ENCODE assay signal across 7 cellular contexts in genomic region chr3:129439381-129439816, GRCh38. TPM values are rescaled to one million over a fixed set of nuclear protein-coding genes. Genes with fewer than 3 reads are reported as not detected.
A peak's percentile ranks its signal among the peaks of the same experiment; 100 is the strongest.
DNase-seq lines count a peak whose midpoint lies in the region; ATAC-seq, FAIRE-seq and TF ChIP-seq lines count a peak whose summit lies in the region.

No MANE protein-coding gene starts in this region.

- no peaks in the 10 kb centered on the region for H3K27me3 ChIP-seq in Peyer's patch
- H3K27me3 ChIP-seq in adipocyte (replicated peaks; ENCODE audit: control insufficient read depth, insufficient read depth, low read length) = no peaks in the 10 kb centered on the region
- H3K27me3 ChIP-seq in skeletal muscle satellite cell (ENCODE audit: control insufficient read depth, insufficient read depth, low read length) = no peaks in the 10 kb centered on the region

- TF ChIP-seq CTCF in Peyer's patch (IDR thresholded peaks at IDR 0.05) = no peak

- H3K9me3 ChIP-seq in Peyer's patch (no peaks in the 10 kb centered on the region), adipocyte (ENCODE audit: control insufficient read depth, low read length) (no peaks in the 10 kb centered on the region), skeletal muscle satellite cell (replicated peaks; ENCODE audit: low read length) (no peaks in the 10 kb centered on the region)

- ATAC-seq in HG03045 (IDR thresholded peaks at IDR 0.05; ENCODE audit: unreplicated experiment) = peak; percentile 20

- peak; percentile 58 for FAIRE-seq in GM18507 (lab: Jason Lieb, UNC)

- H3K4me2 ChIP-seq in skeletal muscle satellite cell (ENCODE audit: low read length) = peak overlapping the region; percentile 81

- peaks cover 0 to 31% (median 8%) of the 10 kb centered on the region in 4 donors for H3K4me1 ChIP-seq in Peyer's patch
- H3K4me1 ChIP-seq in adipocyte (ENCODE audit: control insufficient read depth, insufficient read depth, low read length) = peaks cover 77% of the 10 kb centered on the region
- peaks cover 51% of the 10 kb centered on the region for H3K4me1 ChIP-seq in skeletal muscle satellite cell (ENCODE audit: control insufficient read depth, insufficient read depth, low read length)

- peak overlapping the region; percentile 71 to 86 (median 76) for H3K4me3 ChIP-seq in Peyer's patch
- H3K4me3 ChIP-seq in adipocyte (ENCODE audit: low read length) = peak overlapping the region; percentile 95
- peak overlapping the region; percentile 94 for H3K4me3 ChIP-seq in skeletal muscle satellite cell (ENCODE audit: low read length)

- H3K36me3 ChIP-seq in Peyer's patch (peaks cover 0 to 22% (median 0%) of the 10 kb centered on the region in 3 donors), adipocyte (ENCODE audit: control insufficient read depth, insufficient read depth, low read length, severe bottlenecking) (peaks cover 34% of the 10 kb centered on the region), skeletal muscle satellite cell (ENCODE audit: insufficient read depth, low read length) (peaks cover 29% of the 10 kb centered on the region)

- H3K9ac ChIP-seq in adipocyte (ENCODE audit: low read length) = peak overlapping the region; percentile 95
- H3K9ac ChIP-seq in skeletal muscle satellite cell (ENCODE audit: low read depth, low read length) = peak overlapping the region; percentile 96

- no peak for TF ChIP-seq POLR2A in Peyer's patch (IDR thresholded peaks at IDR 0.05)

- peak overlapping the region; percentile 88 to 94 (median 92) for H3K27ac ChIP-seq in Peyer's patch

- DNase-seq in GM18507 (ENCODE audit: extremely low spot score, insufficient read length, low read depth) = peak; percentile 29
- DNase-seq in Peyer's patch = peak in 2 of 3 donors; percentile 84 to 86
- peak; percentile 67 for DNase-seq in adipocyte (ENCODE audit: low read depth)
- DNase-seq in hepatic stellate cell (ENCODE audit: low spot score) = peak; percentile 34
- DNase-seq in DMS153 (lab: John Stamatoyannopoulos, UW) = no peak

RNA-seq across cellular contexts. Expression of gene MBD4, which starts 0.3 kb away (rescaled TPM):
- 100 to 1,000 TPM in 1 of 4 donors, 10 to 100 TPM in 3; 19.8 to 106 (median 38.3) TPM for total RNA-seq in Peyer's patch
- total RNA-seq in skeletal muscle satellite cell (2012; rRNA removed) = 21.6 and 26.9 TPM in 2 replicates

RNA-seq across cellular contexts. Expression of gene IFT122, which starts 0.6 kb away (rescaled TPM):
- 10 to 100 TPM; 10.9 to 85.0 (median 26.4) TPM for total RNA-seq in Peyer's patch
- 14.4 and 26.9 TPM in 2 replicates for total RNA-seq in skeletal muscle satellite cell (2012; rRNA removed)

RNA-seq across cellular contexts. Expression of gene EFCAB12, which starts 11.0 kb away (rescaled TPM):
- total RNA-seq in Peyer's patch = under 1 TPM in 1 of 4 donors, not detected in 3; 0.54 TPM
- total RNA-seq in skeletal muscle satellite cell (2012; rRNA removed) = not detected in 2 replicates
